In the genomic region with DNA sequence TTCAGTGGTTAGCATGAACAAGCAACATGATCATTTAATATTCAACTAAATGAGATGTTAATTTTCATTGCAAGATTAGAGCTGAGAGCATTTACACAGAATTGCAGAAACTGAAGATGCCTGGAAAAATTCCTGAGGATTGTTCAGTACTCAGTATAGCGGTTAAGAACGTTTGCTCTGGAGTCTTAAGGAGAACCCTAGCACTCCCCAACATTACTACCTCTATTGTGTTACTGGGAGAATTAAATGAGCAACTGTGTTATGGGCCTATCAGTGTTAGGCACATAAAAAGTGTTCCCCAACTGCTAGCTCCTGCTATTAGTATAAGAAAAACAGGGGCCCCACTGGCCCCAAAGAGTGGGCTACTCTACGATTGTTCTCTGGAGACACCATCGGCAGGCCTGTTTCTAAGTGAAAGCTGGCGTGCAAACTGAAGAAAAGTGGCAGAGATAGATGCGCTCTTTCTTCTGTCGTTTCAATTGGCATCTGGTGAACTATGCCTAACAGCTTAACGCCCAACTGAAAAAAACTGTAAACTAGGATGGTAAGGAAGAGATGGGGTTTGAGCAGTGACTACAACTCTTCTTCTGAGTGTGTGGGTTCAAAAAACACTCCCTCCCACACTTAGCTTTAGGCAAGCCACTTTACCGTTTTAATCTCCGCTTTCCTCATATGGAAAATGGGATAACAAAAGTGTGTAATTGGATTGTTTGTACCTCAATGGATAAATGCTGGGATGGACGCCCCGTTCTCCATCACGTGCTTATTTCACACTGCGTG, we compare ENCODE assay signal across 8 cellular contexts. TPM values are rescaled to one million over a fixed set of nuclear protein-coding genes. Genes with fewer than 3 reads are reported as not detected.
A peak's percentile ranks its signal among the peaks of the same experiment; 100 is the strongest.
DNase-seq lines count a peak whose midpoint lies in the region; ATAC-seq and TF ChIP-seq lines count a peak whose summit lies in the region.

No MANE protein-coding gene starts in this region.

- POLR2A ChIA-PET in BJ (lab: Charles Lee): interaction anchor here (0.7 kb wide), 1 partner anchor 25 kb away, joined by 3 read pairs; no protein-coding TSS in a partner anchor

- peak overlapping the region; percentile 50 for H3K4me3 ChIP-seq in BJ (ENCODE audit: low read depth, low read length)
- peak overlapping the region; percentile 91 for H3K4me3 ChIP-seq in coronary artery

- no peak for DNase-seq in BJ (ENCODE audit: low read depth)
- peak; percentile 41 for DNase-seq in NAMALWA (ENCODE audit: low spot score)
- no peak for DNase-seq in coronary artery (ENCODE audit: low spot score)
- no peak for DNase-seq in natural killer cell
- DNase-seq in NCI-H2171 (lab: John Stamatoyannopoulos, UW): no peak
- no peak for DNase-seq in AG20443 (ENCODE audit: low spot score)

- H3K27ac Mint-ChIP-seq in natural killer cell: peak overlapping the region; percentile 61 to 86

- intact Hi-C loops in natural killer cell (cut with micrococcal nuclease): no loop called here

- H3K36me3 ChIP-seq in BJ (ENCODE audit: control insufficient read depth, insufficient read depth, low read length): no peaks in the 10 kb centered on the region

- H3K9me3 Mint-ChIP-seq in natural killer cell: no peaks in the 10 kb centered on the region

- TF ChIP-seq CTCF in BJ (IDR thresholded peaks at IDR 0.05; ENCODE audit: insufficient read depth, low read depth, low read length) (no peak), coronary artery (IDR thresholded peaks at IDR 0.05) (no peak), natural killer cell (IDR thresholded peaks at IDR 0.05) (no peak)

- H3K27me3 Mint-ChIP-seq in natural killer cell (ENCODE audit: low read depth in 2 of 2): peaks cover 3 to 5% of the 10 kb centered on the region in 2 donors

- no peak for ATAC-seq in natural killer cell
- no peak for ATAC-seq in HG02981 (IDR thresholded peaks at IDR 0.05; ENCODE audit: unreplicated experiment)
- ATAC-seq in GM19324 (IDR thresholded peaks at IDR 0.05; ENCODE audit: low FRiP score, unreplicated experiment): no peak

- peak overlapping the region; percentile 88 to 90 for H3K27ac ChIP-seq in coronary artery

- peaks cover 33 to 35% of the 10 kb centered on the region in 2 donors for H3K4me1 Mint-ChIP-seq in natural killer cell

- no peaks in the 10 kb centered on the region for H3K36me3 Mint-ChIP-seq in natural killer cell

- CTCF ChIA-PET in BJ (lab: Yijun Ruan, JAX): interaction anchor here (1.8 kb wide), 1 partner anchor 24 kb away, joined by 5 read pairs; no protein-coding TSS in a partner anchor

- no peaks in the 10 kb centered on the region for H3K27me3 ChIP-seq in BJ (ENCODE audit: control insufficient read depth, insufficient read depth, low read length)

- peak overlapping the region; percentile 98 for H3K4me3 Mint-ChIP-seq in natural killer cell

RNA-seq across cellular contexts. Expression of gene CDR2, which starts 1.3 kb away (rescaled TPM):
- 41.5 and 44.4 TPM in 2 replicates for polyA plus RNA-seq in BJ (2011; rRNA removed)
- 23.1 and 23.7 TPM in 2 replicates for polyA minus RNA-seq in BJ (2011; rRNA and poly(A)+ RNA removed)
- total RNA-seq in natural killer cell: 10 to 100 TPM; 11.2 to 24.3 (median 19.4) TPM
